Comparison of ENCODE assay signal across 25 cellular contexts in genomic region chr11:44878696-44879095, GRCh38.
"Had no signal": no experiment of that assay in that cellular context is flagged by ENCODE, and none has a peak within 500 bp of the region (broad histone marks: within the 10 kb centered on the region; RNA-seq: fewer than 3 reads in every experiment).

No MANE protein-coding gene starts in this region.

- H3K27ac ChIP-seq: brain microvascular endothelial cell, gastrocnemius medialis, spleen had no signal

- H3K27ac Mint-ChIP-seq: activated CD4-positive, alpha-beta T cell treated with anti-CD3 and anti-CD28 coated beads, Interleukin-2, amount 10 ng/mL, durations not matched to agents 7 days and 5 days; activated CD8-positive, alpha-beta T cell treated with anti-CD3 and anti-CD28 coated beads for 36 hours; activated T-helper 17 cell treated with anti-CD3 and anti-CD28 coated beads, Interleukin-2, amount 50 U/mL, for 72 hours; effector memory CD8-positive, alpha-beta T cell; memory B cell; naive thymus-derived CD4-positive, alpha-beta T cell; T-helper 17 cell had no signal

- H3K36me3 Mint-ChIP-seq: memory B cell had no signal

- H3K27me3 Mint-ChIP-seq: activated CD4-positive, alpha-beta T cell treated with anti-CD3 and anti-CD28 coated beads, Interleukin-2, amount 10 ng/mL, durations not matched to agents 7 days and 5 days; activated CD8-positive, alpha-beta T cell treated with anti-CD3 and anti-CD28 coated beads for 36 hours; activated T-helper 17 cell treated with anti-CD3 and anti-CD28 coated beads, Interleukin-2, amount 50 U/mL, for 72 hours; effector memory CD8-positive, alpha-beta T cell; naive thymus-derived CD4-positive, alpha-beta T cell; T-helper 17 cell had no signal

- H3K4me1 Mint-ChIP-seq: activated CD4-positive, alpha-beta T cell treated with anti-CD3 and anti-CD28 coated beads, Interleukin-2, amount 10 ng/mL, durations not matched to agents 7 days and 5 days; memory B cell had no signal

- DNase-seq: activated CD4-positive, alpha-beta T cell treated with anti-CD3 and anti-CD28 coated beads for 1 hour; activated CD4-positive, alpha-beta T cell treated with anti-CD3 and anti-CD28 coated beads, Interleukin-2, amount 10 ng/mL, durations not matched to agents 7 days and 5 days; activated CD8-positive, alpha-beta T cell treated with anti-CD3 and anti-CD28 coated beads for 36 hours; activated gamma-delta T cell treated with Interleukin-2 at 50 U/mL for 16 hours; activated naive CD4-positive, alpha-beta T cell treated with anti-CD3 and anti-CD28 coated beads, Interleukin-2, amount 50 U/mL, for 16 hours; activated T-cell treated with anti-CD3 and anti-CD28 coated beads, Interleukin-2, amount 50 U/mL, for 4 hours; amniotic stem cell; brain microvascular endothelial cell; caudate nucleus; cortex of kidney; effector memory CD8-positive, alpha-beta T cell; erythroblast; gastrocnemius medialis; midbrain; naive thymus-derived CD4-positive, alpha-beta T cell; spleen; stimulated activated CD4-positive, alpha-beta T cell treated with anti-CD3 and anti-CD28 coated beads, Interleukin-2, amount 100 ng/mL, for 48 hours; stimulated activated naive CD4-positive, alpha-beta T cell treated with Interleukin-2 at 50 U/mL for 16 hours; T-helper 17 cell; T1000; trophoblast cell had no signal

- H3K4me3 ChIP-seq: gastrocnemius medialis, hepatocyte, spleen had no signal

- H3K9me3 ChIP-seq: gastrocnemius medialis, spleen had no signal

- H3K9me3 Mint-ChIP-seq: activated CD4-positive, alpha-beta T cell treated with anti-CD3 and anti-CD28 coated beads, Interleukin-2, amount 10 ng/mL, durations not matched to agents 7 days and 5 days; activated CD8-positive, alpha-beta T cell treated with anti-CD3 and anti-CD28 coated beads for 36 hours; activated T-cell treated with anti-CD3 and anti-CD28 coated beads, Interleukin-2, amount 50 U/mL, for 4 hours; activated T-helper 17 cell treated with anti-CD3 and anti-CD28 coated beads, Interleukin-2, amount 50 U/mL, for 72 hours; effector memory CD8-positive, alpha-beta T cell; memory B cell; naive thymus-derived CD4-positive, alpha-beta T cell; neural crest cell had no signal

- H3K4me1 ChIP-seq: gastrocnemius medialis had no signal

- H3K36me3 ChIP-seq: brain microvascular endothelial cell, gastrocnemius medialis, spleen had no signal

- H2AFZ ChIP-seq: hepatocyte had no signal

- H3K4me3 Mint-ChIP-seq: activated CD4-positive, alpha-beta T cell treated with anti-CD3 and anti-CD28 coated beads, Interleukin-2, amount 10 ng/mL, durations not matched to agents 7 days and 5 days; activated CD8-positive, alpha-beta T cell treated with anti-CD3 and anti-CD28 coated beads for 36 hours; activated T-cell treated with anti-CD3 and anti-CD28 coated beads, Interleukin-2, amount 50 U/mL, for 4 hours; activated T-helper 17 cell treated with anti-CD3 and anti-CD28 coated beads, Interleukin-2, amount 50 U/mL, for 72 hours; effector memory CD8-positive, alpha-beta T cell; memory B cell; naive thymus-derived CD4-positive, alpha-beta T cell; neural crest cell; T-helper 17 cell had no signal

- H3K27me3 ChIP-seq: gastrocnemius medialis, hepatocyte, spleen had no signal

- ATAC-seq: activated CD8-positive, alpha-beta T cell treated with anti-CD3 and anti-CD28 coated beads for 36 hours; activated T-cell treated with anti-CD3 and anti-CD28 coated beads, Interleukin-2, amount 50 U/mL, for 4 hours; activated T-helper 17 cell treated with anti-CD3 and anti-CD28 coated beads, Interleukin-2, amount 50 U/mL, for 72 hours; effector memory CD8-positive, alpha-beta T cell; gastrocnemius medialis; naive thymus-derived CD4-positive, alpha-beta T cell; T-helper 17 cell had no signal
